24 cellular contexts compared by ENCODE assay signal in the genomic region with DNA sequence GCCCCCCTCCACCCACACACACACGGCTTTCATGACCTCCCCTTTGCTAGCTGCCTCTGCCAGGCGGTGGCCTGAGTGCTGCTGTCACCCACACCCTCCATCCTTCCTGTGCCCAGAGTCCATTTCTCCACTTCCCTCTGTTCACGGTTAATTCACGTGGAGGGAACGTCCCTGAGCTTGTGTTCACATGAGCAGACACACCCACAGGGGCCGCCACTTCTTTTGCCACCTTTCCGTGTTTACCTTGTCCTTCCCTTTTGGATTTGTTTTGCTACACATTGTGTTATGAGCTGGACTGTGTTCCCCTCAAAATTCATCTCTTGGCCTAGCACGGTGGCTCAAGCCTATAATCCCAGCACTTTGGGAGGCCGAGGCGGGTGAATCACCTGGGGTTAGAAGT.
DNase-seq lines count a peak whose midpoint lies in the region; ATAC-seq, FAIRE-seq and TF ChIP-seq lines count a peak whose summit lies in the region.
"Had no signal": no experiment of that assay in that cellular context is flagged by ENCODE, and none has a peak within 500 bp of the region (broad histone marks: within the 10 kb centered on the region; RNA-seq: fewer than 3 reads in every experiment).

No MANE protein-coding gene starts in this region.

- 79% methylated on average over 10 of the region's 10 CpGs for WGBS in HepG2 (ENCODE audit: low lambda C conversion rate)
- 84% methylated on average over 8 of the region's 10 CpGs for WGBS in right lobe of liver (ENCODE audit: insufficient coverage, low coverage, low lambda C conversion rate, missing lambda C conversion rate)
- 79 to 88% methylated on average over 10 of the region's 10 CpGs for WGBS in transverse colon (ENCODE audit: low coverage in 1 of 2), 2 donors

- in situ Hi-C loops in HepG2 (cut with HindIII; ENCODE audit: extremely low pct_ligation_motif_present, low pct_unique_long_range_greater_than_20kb) = no loop called here
- in situ Hi-C loops in transverse colon (cut with MboI; ENCODE audit: low pct_ligation_motif_present in 1 of 4, low pct_unique_long_range_greater_than_20kb in 1 of 4, low sequenced_read_pairs in 3 of 4) = no loop called here

- no peak for TF ChIP-seq RAD21 in HepG2 (CRISPR knock-in tag; IDR thresholded peaks at IDR 0.05)

- H3K4me1 ChIP-seq in HepG2 (ENCODE audit: insufficient read depth, low read length) = 0 out of 2 replicates have a peak, but pooled peaks cover 8% of the 10 kb centered on the region
- no peaks in the 10 kb centered on the region for H3K4me1 ChIP-seq in right lobe of liver
- H3K4me1 ChIP-seq in mucosa of rectum (ENCODE audit: control insufficient read depth in 2 of 2, insufficient read depth in 2 of 2, low read length in 2 of 2) = peaks cover 0 to 9% of the 10 kb centered on the region in 2 donors
- peaks cover 0 to 6% (median 0%) of the 10 kb centered on the region in 4 donors for H3K4me1 ChIP-seq in transverse colon
- H3K4me1 ChIP-seq: A549 had no signal

- no peak for TF ChIP-seq EP300 in HepG2 (IDR thresholded peaks at IDR 0.05; ENCODE audit: low read depth in 2 of 2, low read length in 2 of 2)
- no peak for TF ChIP-seq EP300 in HepG2 (CRISPR knock-in tag; IDR thresholded peaks at IDR 0.05; ENCODE audit: borderline replicate concordance)
- TF ChIP-seq EP300 in transverse colon (IDR thresholded peaks at IDR 0.05; ENCODE audit: low read depth) = no peak

- BruUV-seq in HepG2 (replicated peaks; lab: Mats Ljungman, UMichigan) = no TSS peak

- H2AFZ ChIP-seq in HepG2 (ENCODE audit: low read length) = no peak overlapping the region
- H2AFZ ChIP-seq: GM23248 had no signal

- no peak overlapping the region for H3K9ac ChIP-seq in HepG2 (ENCODE audit: insufficient read depth, low read depth, low read length)
- H3K9ac ChIP-seq in mucosa of rectum (ENCODE audit: low read depth in 1 of 2, low read length in 2 of 2) = no peak overlapping the region
- H3K9ac ChIP-seq: BLaER1 treated with 17β-estradiol and CSF1 and Interleukin-3, amounts not matched to agents 10 nM and 100 nM; GM23248 had no signal

- no peak overlapping the region for H3K4me3 ChIP-seq in HepG2 (replicated peaks in 1 of 3; ENCODE audit: insufficient read depth in 1 of 3, low read depth in 2 of 3, low read length in 3 of 3)
- no peak overlapping the region for H3K4me3 ChIP-seq in right lobe of liver
- H3K4me3 ChIP-seq in mucosa of rectum (ENCODE audit: low read length in 2 of 2) = peak overlapping the region in 1 of 2 donors; percentile 7
- H3K4me3 ChIP-seq in transverse colon = no peak overlapping the region
- H3K4me3 ChIP-seq: A549; BLaER1 treated with 17β-estradiol and CSF1 and Interleukin-3, amounts not matched to agents 10 nM and 100 nM; GM12878; GM23248 had no signal

- no peak for FAIRE-seq in HepG2 (lab: Jason Lieb, UNC)
- FAIRE-seq: A549, D721Med, GM12878, H1 had no signal

- DNase-seq in HepG2 (ENCODE audit: low spot score) (no peak), right lobe of liver (no peak), left colon (peak; percentile 39 to 75), transverse colon (no peak)
- DNase-seq: 8988T; ACHN; AML-193; BE2C; CD4-positive, alpha-beta T cell; CD8-positive, alpha-beta memory T cell; DMS 273 treated with DMSO at 0.1 percent for 48 hours; DMS79; EL; GDM1; GM23248; H7; HCEC 1CT had no signal

- no peak overlapping the region for H3K4me2 ChIP-seq in HepG2 (ENCODE audit: low read depth, low read length)
- H3K4me2 ChIP-seq: A549 had no signal

- intact Hi-C loops in HepG2 (cut with micrococcal nuclease; ENCODE audit: unreplicated experiment) = no loop called here
- intact Hi-C loops in right lobe of liver (cut with DNase I) = no loop called here
- intact Hi-C loops in left colon (cut with DNase I, micrococcal nuclease) = no loop called here
- intact Hi-C loops in transverse colon (cut with DNase I; ENCODE audit: low total_unique reads) = loop anchor here (2.0 kb wide), 1 partner anchor 23 kb away; no protein-coding TSS in a partner anchor

- ATAC-seq in HepG2 (no peak), right lobe of liver (no peak), left colon (peak; percentile 91), GM19023 (IDR thresholded peaks at IDR 0.05; ENCODE audit: unreplicated experiment) (no peak)
- ATAC-seq: A549, GM12878 had no signal

- peaks cover 6% of the 10 kb centered on the region; the same call in 1 of the 2 replicates for H3K9me3 ChIP-seq in HepG2 (ENCODE audit: low read length)
- H3K9me3 ChIP-seq in right lobe of liver = no peaks in the 10 kb centered on the region
- peaks cover 0 to 2% of the 10 kb centered on the region in 2 donors for H3K9me3 ChIP-seq in mucosa of rectum (ENCODE audit: control insufficient read depth in 2 of 2, low read length in 2 of 2)
- H3K9me3 ChIP-seq in transverse colon = no peaks in the 10 kb centered on the region
- H3K9me3 ChIP-seq: A549, BE2C had no signal

- no peaks in the 10 kb centered on the region for H4K20me1 ChIP-seq in HepG2 (ENCODE audit: insufficient read depth, low read length)
- H4K20me1 ChIP-seq: BLaER1 treated with 17β-estradiol and CSF1 and Interleukin-3, amounts not matched to agents 10 nM and 100 nM had no signal

- POLR2A ChIA-PET in HepG2 (lab: Yijun Ruan, JAX) = no interaction called here

- CTCF ChIA-PET in HepG2 (lab: Yijun Ruan, JAX; ENCODE audit: low intra/inter-chr PET ratio, low total read pairs) = no interaction called here

- H3K27ac ChIP-seq in HepG2 (ENCODE audit: extremely low read length, insufficient read depth, low read length) (no peak overlapping the region), right lobe of liver (no peak overlapping the region), mucosa of rectum (ENCODE audit: low read depth in 2 of 2, low read length in 2 of 2) (peak overlapping the region; percentile 35 to 72), transverse colon (no peak overlapping the region)
- H3K27ac ChIP-seq: A549, GM23248 had no signal

- H3K79me2 ChIP-seq in HepG2 (ENCODE audit: insufficient read depth, low read length) = no peaks in the 10 kb centered on the region

- H3K36me3 ChIP-seq in HepG2 (replicated peaks in 1 of 2; ENCODE audit: control insufficient read depth in 1 of 2, insufficient read depth in 2 of 2, low read length in 2 of 2) (no peaks in the 10 kb centered on the region), right lobe of liver (no peaks in the 10 kb centered on the region), mucosa of rectum (ENCODE audit: control insufficient read depth in 2 of 2, insufficient read depth in 2 of 2, low read length in 2 of 2) (no peaks in the 10 kb centered on the region), transverse colon (no peaks in the 10 kb centered on the region)
- H3K36me3 ChIP-seq: BE2C; BLaER1 treated with 17β-estradiol and CSF1 and Interleukin-3, amounts not matched to agents 10 nM and 100 nM had no signal

- TF ChIP-seq CTCF in HepG2 (CRISPR knock-in tag; IDR thresholded peaks at IDR 0.05) (no peak), right lobe of liver (IDR thresholded peaks at IDR 0.05) (no peak), transverse colon (IDR thresholded peaks at IDR 0.05) (no peak)

- TF ChIP-seq POLR2A in HepG2 (IDR thresholded peaks at IDR 0.05; ENCODE audit: insufficient read depth in 1 of 2, low read depth in 2 of 2, low read length in 2 of 2) (no peak), right lobe of liver (IDR thresholded peaks at IDR 0.05) (no peak), transverse colon (IDR thresholded peaks at IDR 0.05) (no peak)

- no peaks in the 10 kb centered on the region; a peak in 1 of 5 replicates for H3K27me3 ChIP-seq in HepG2 (ENCODE audit: control insufficient read depth in 1 of 2, insufficient read depth in 2 of 2, low read length in 2 of 2)
- H3K27me3 ChIP-seq in right lobe of liver = no peaks in the 10 kb centered on the region
- H3K27me3 ChIP-seq in mucosa of rectum (ENCODE audit: control insufficient read depth in 2 of 2, insufficient read depth in 2 of 2, low read length in 2 of 2) = no peaks in the 10 kb centered on the region
- H3K27me3 ChIP-seq in transverse colon = no peaks in the 10 kb centered on the region
- H3K27me3 ChIP-seq: BE2C had no signal

TF ChIP-seq in HepG2, 621 proteins besides CTCF, POLR2A, EP300 and RAD21:
- TF ChIP-seq SALL1 (CRISPR knock-in tag; IDR thresholded peaks at IDR 0.05) (0 out of 2 replicates have a peak, but pooled peaks have one; percentile 22), RARA (CRISPR knock-in tag; IDR thresholded peaks at IDR 0.05) (peak; percentile 10; the same call in 1 of the 2 replicates), GABPA (IDR thresholded peaks at IDR 0.05; ENCODE audit: low read depth, low read length) (no peak), GABPA (CRISPR knock-in tag; IDR thresholded peaks at IDR 0.05; ENCODE audit: low read depth) (peak; percentile 45; the same call in 1 of the 2 replicates), CENPT (CRISPR knock-in tag; IDR thresholded peaks at IDR 0.05; ENCODE audit: low read depth) (no peak), SOX5 (CRISPR knock-in tag; IDR thresholded peaks at IDR 0.05; ENCODE audit: borderline replicate concordance) (peak; percentile 50)
TF ChIP-seq in HepG2: peak in this region for 4.

Comparison
In these comparisons a context has a peak if more than half of its experiments do, and no peak if none do; other contexts are left out.
1. DNase-seq: peak in left colon (2 of 2); none in HepG2 (single experiment), right lobe of liver (0 of 3) and transverse colon (single experiment).
2. H3K27ac ChIP-seq: peak in mucosa of rectum (2 of 2); none in HepG2 (single experiment), right lobe of liver (0 of 3) and transverse colon (0 of 4).